Comparison of ENCODE assay signal across 8 cellular contexts in the genomic region with DNA sequence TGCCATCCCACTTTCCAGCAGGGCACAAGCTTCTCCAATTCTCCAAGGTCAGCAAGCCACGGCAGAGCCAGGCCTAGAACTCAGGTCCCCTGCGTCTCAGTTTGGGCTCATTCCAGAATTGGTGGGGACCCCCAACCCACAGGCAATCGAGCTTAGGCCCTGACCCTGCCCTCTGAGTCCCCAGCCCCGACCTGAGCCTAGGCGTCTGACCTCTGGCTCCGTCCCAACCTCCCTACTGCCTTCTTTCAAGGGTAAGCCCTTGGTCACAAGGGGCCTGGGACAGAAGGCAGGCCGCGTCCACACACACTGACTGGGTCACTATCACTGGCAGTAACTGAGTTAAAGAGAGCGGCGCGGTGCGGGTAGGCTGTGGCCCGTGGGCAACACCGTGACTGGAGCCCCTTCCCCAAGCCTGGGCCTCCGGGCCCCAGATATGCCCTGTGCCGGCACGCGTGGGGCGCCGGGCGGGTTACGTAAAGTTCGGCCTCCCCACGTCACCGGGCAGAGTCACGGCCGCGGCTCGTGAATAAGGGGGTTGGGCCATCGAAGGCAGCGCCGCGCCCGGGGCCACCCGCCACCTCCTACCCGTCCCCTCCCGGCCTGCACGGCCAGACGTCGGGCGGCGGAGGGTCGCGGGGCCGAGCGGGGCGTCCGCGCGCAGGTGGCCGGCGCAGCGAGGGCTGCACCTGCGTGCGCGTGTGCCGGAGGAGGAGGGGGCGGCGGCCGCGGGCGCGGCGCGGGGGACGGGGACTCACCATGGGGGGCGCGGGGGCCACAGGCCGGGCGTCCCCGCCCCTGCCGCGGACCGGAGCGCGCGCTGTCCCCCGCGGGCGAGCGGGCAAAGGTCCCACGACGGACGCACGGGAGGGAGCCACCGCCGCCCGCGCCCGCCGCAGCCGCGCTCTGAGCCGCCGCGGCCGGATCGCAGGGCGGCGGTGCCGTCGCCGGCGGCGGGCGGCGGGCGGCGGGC. TPM values are rescaled to one million over a fixed set of nuclear protein-coding genes. Genes with fewer than 3 reads are reported as not detected.
DNase-seq lines count a peak whose midpoint lies in the region; ATAC-seq, FAIRE-seq and TF ChIP-seq lines count a peak whose summit lies in the region.

No MANE protein-coding gene starts in this region.

- H3K27me3 Mint-ChIP-seq in activated CD4-positive, alpha-beta memory T cell treated with anti-CD3 and anti-CD28 coated beads for 36 hours = no peaks in the 10 kb centered on the region

- no peaks in the 10 kb centered on the region for H3K9me3 Mint-ChIP-seq in activated CD4-positive, alpha-beta memory T cell treated with anti-CD3 and anti-CD28 coated beads for 36 hours

- ATAC-seq in aorta (ENCODE audit: low FRiP score) = peak; percentile 58

- no peak for TF ChIP-seq CTCF in epithelial cell of proximal tubule (conservative IDR thresholded peaks at IDR 0.05; ENCODE audit: low read depth, low read length)

- H3K4me1 ChIP-seq in mucosa of stomach (ENCODE audit: control insufficient read depth, insufficient read depth, low read length) (peaks cover 33% of the 10 kb centered on the region), aorta (ENCODE audit: control insufficient read depth in 1 of 2, insufficient read depth in 2 of 2, low read length in 2 of 2) (no peaks in the 10 kb centered on the region)

- POLR2A ChIA-PET in activated CD4-positive, alpha-beta memory T cell treated with anti-CD3 and anti-CD28 coated beads for 36 hours (lab: Charles Lee) = interaction anchor here (0.7 to 1.4 kb wide), 3 partner anchors 9 to 192 kb away, joined by 3 to 4 read pairs (median 3); no protein-coding TSS in a partner anchor

- H3K9ac ChIP-seq in mucosa of stomach (ENCODE audit: low read length) = peak overlapping the region; percentile 80

- peaks cover 10% of the 10 kb centered on the region for H3K4me1 Mint-ChIP-seq in activated CD4-positive, alpha-beta memory T cell treated with anti-CD3 and anti-CD28 coated beads for 36 hours (ENCODE audit: low read depth)

- DNase-seq in activated CD8-positive, alpha-beta memory T cell treated with anti-CD3 and anti-CD28 coated beads for 24 hours = peak; percentile 73
- no peak for DNase-seq in activated CD8-positive, alpha-beta memory T cell treated with anti-CD3 and anti-CD28 coated beads, Interleukin-2, amount 50 U/mL, for 48 hours
- DNase-seq in HTR-8/SVneo (ENCODE audit: insufficient read length, low spot score) (no peak), epithelial cell of proximal tubule (ENCODE audit: low read depth) (no peak), aorta (peak; percentile 75 to 92), cerebellar nuclear complex (lab: John Stamatoyannopoulos, UW) (no peak)
- peak; percentile 39 for DNase-seq in activated CD4-positive, alpha-beta memory T cell treated with anti-CD3 and anti-CD28 coated beads for 36 hours

- no peak overlapping the region for H3K27ac Mint-ChIP-seq in activated CD4-positive, alpha-beta memory T cell treated with anti-CD3 and anti-CD28 coated beads for 36 hours

- H3K27me3 ChIP-seq in mucosa of stomach (ENCODE audit: control insufficient read depth, insufficient read depth, low read length) (no peaks in the 10 kb centered on the region), aorta (ENCODE audit: control insufficient read depth in 1 of 2, insufficient read depth in 2 of 2, low read length in 1 of 2) (no peaks in the 10 kb centered on the region)

- WGBS in aorta, 2 donors = 4 to 8% methylated on average over 33 to 109 of the region's 109 CpGs

- H3K4me3 ChIP-seq in epithelial cell of proximal tubule (ENCODE audit: low read depth, low read length) = peak overlapping the region; percentile 74
- peak overlapping the region; percentile 58 for H3K4me3 ChIP-seq in mucosa of stomach (ENCODE audit: low read length)
- H3K4me3 ChIP-seq in aorta (ENCODE audit: low read length in 2 of 2) = peak overlapping the region; percentile 56 to 58

- intact Hi-C loops in activated CD4-positive, alpha-beta memory T cell treated with anti-CD3 and anti-CD28 coated beads for 36 hours (cut with micrococcal nuclease) = loop anchor here (1.0 to 10.0 kb wide), 2 partner anchors 144 to 191 kb away; a partner anchor contains a TSS
- intact Hi-C loops in aorta (cut with DNase I) = no loop called here

- CTCF ChIA-PET in activated CD4-positive, alpha-beta memory T cell treated with anti-CD3 and anti-CD28 coated beads for 36 hours (lab: Charles Lee) = interaction anchor here (0.9 to 2.3 kb wide), 3 partner anchors 14 to 71 kb away, joined by 4 to 18 read pairs (median 4); no protein-coding TSS in a partner anchor

- peak; percentile 49 for FAIRE-seq in HTR-8/SVneo (lab: Jason Lieb, UNC)

- peaks cover 4% of the 10 kb centered on the region for H3K36me3 Mint-ChIP-seq in activated CD4-positive, alpha-beta memory T cell treated with anti-CD3 and anti-CD28 coated beads for 36 hours

- H3K36me3 ChIP-seq in mucosa of stomach (ENCODE audit: control insufficient read depth, insufficient read depth, low read length) (peaks cover 3% of the 10 kb centered on the region), aorta (ENCODE audit: control insufficient read depth in 1 of 2, insufficient read depth in 2 of 2, low read length in 1 of 2) (no peaks in the 10 kb centered on the region)

- H3K4me3 Mint-ChIP-seq in activated CD4-positive, alpha-beta memory T cell treated with anti-CD3 and anti-CD28 coated beads for 36 hours = peak overlapping the region; percentile 52

- H3K27ac ChIP-seq in aorta (ENCODE audit: low read depth in 1 of 2, low read length in 2 of 2) = peak overlapping the region in 1 of 2 donors; percentile 7

- H3K9me3 ChIP-seq in mucosa of stomach (ENCODE audit: control insufficient read depth, low read length) = no peaks in the 10 kb centered on the region
- H3K9me3 ChIP-seq in aorta (ENCODE audit: control insufficient read depth, low read length) = no peaks in the 10 kb centered on the region

RNA-seq across cellular contexts. Expression of a gene that starts 0.5 kb away (rescaled TPM):
- 10 to 100 TPM; 15.2 to 17.5 TPM for total RNA-seq in activated CD4-positive, alpha-beta memory T cell treated with anti-CD3 and anti-CD28 coated beads for 36 hours
- total RNA-seq in epithelial cell of proximal tubule (49.6 and 137 TPM in 2 replicates), aorta (10 to 100 TPM; 13.7 to 15.0 TPM)
- 1 to 10 TPM; 3.0 to 5.7 TPM for polyA plus RNA-seq in aorta

Comparison
In these comparisons a context has a peak if more than half of its experiments do, and no peak if none do; other contexts are left out.
1. DNase-seq: peak in activated CD8-positive, alpha-beta memory T cell treated with anti-CD3 and anti-CD28 coated beads for 24 hours (single experiment), activated CD4-positive, alpha-beta memory T cell treated with anti-CD3 and anti-CD28 coated beads for 36 hours (single experiment) and aorta (2 of 2); none in activated CD8-positive, alpha-beta memory T cell treated with anti-CD3 and anti-CD28 coated beads, Interleukin-2, amount 50 U/mL, for 48 hours (single experiment), HTR-8/SVneo (single experiment), epithelial cell of proximal tubule (single experiment) and cerebellar nuclear complex (0 of 2).
2. Peak in every context shown above with its lines, with median percentiles within 50 percentile points of each other: H3K4me3 ChIP-seq.